Comparison of ENCODE assay signal across 17 cellular contexts in genomic region chr15:100461049-100461448, GRCh38.
A peak's percentile ranks its signal among the peaks of the same experiment; 100 is the strongest.
DNase-seq lines count a peak whose midpoint lies in the region; ATAC-seq and TF ChIP-seq lines count a peak whose summit lies in the region.
"Had no signal": no experiment of that assay in that cellular context is flagged by ENCODE, and none has a peak within 500 bp of the region (broad histone marks: within the 10 kb centered on the region; RNA-seq: fewer than 3 reads in every experiment).

No MANE protein-coding gene starts in this region.

- DNase-seq in DMS153 (lab: John Stamatoyannopoulos, UW): no peak
- DNase-seq in SKM-1 (lab: John Stamatoyannopoulos, UW; ENCODE audit: unreplicated experiment): no peak
- no peak for DNase-seq in HFFc6
- DNase-seq: activated CD4-positive, alpha-beta T cell treated with anti-CD3 and anti-CD28 coated beads, Interleukin-2, amount 10 ng/mL, durations not matched to agents 24 days and 14 days; activated T-cell treated with anti-CD3 and anti-CD28 coated beads, Interleukin-2, amount 50 U/mL, for 1 hour; caudate nucleus; CD4-positive, alpha-beta memory T cell; MM.1S; Right ventricle myocardium superior; stimulated activated CD4-positive, alpha-beta T cell treated with anti-CD3 and anti-CD28 coated beads, Interleukin-2, amount 100 ng/mL, for 24 hours had no signal

- no peak for TF ChIP-seq CTCF in HFFc6 (IDR thresholded peaks at IDR 0.05)

- 39% methylated on average over 2 of the region's 2 CpGs for WGBS in HUES64

- H3K4me1 Mint-ChIP-seq in HFFc6 (ENCODE audit: low read depth): no peaks in the 10 kb centered on the region
- peaks cover 7% of the 10 kb centered on the region for H3K4me1 Mint-ChIP-seq in activated T-helper 17 cell treated with anti-CD3 and anti-CD28 coated beads, Interleukin-2, amount 50 U/mL, for 72 hours

- peaks cover 68% of the 10 kb centered on the region for H3K9me3 Mint-ChIP-seq in HFFc6
- H3K9me3 Mint-ChIP-seq in activated T-helper 17 cell treated with anti-CD3 and anti-CD28 coated beads, Interleukin-2, amount 50 U/mL, for 72 hours: no peaks in the 10 kb centered on the region
- H3K9me3 Mint-ChIP-seq: neural crest cell had no signal

- no peaks in the 10 kb centered on the region for H3K4me1 ChIP-seq in HUES64 (ENCODE audit: insufficient read depth, low read length)
- H3K4me1 ChIP-seq: gastroesophageal sphincter, tibial nerve had no signal

- peaks cover 2% of the 10 kb centered on the region; the same call in 1 of the 2 replicates for H3K27me3 Mint-ChIP-seq in HFFc6 (ENCODE audit: insufficient read depth)
- no peaks in the 10 kb centered on the region for H3K27me3 Mint-ChIP-seq in activated T-helper 17 cell treated with anti-CD3 and anti-CD28 coated beads, Interleukin-2, amount 50 U/mL, for 72 hours
- H3K27me3 Mint-ChIP-seq: activated CD4-positive, alpha-beta T cell treated with anti-CD3 and anti-CD28 coated beads, Interleukin-2, amount 10 ng/mL, durations not matched to agents 24 days and 14 days; CD4-positive, alpha-beta memory T cell had no signal

- no peak overlapping the region for H3K4me3 ChIP-seq in HUES64 (ENCODE audit: low read length)
- H3K4me3 ChIP-seq: gastroesophageal sphincter, tibial nerve had no signal

- ATAC-seq in GM21360 (IDR thresholded peaks at IDR 0.05; ENCODE audit: unreplicated experiment) (peak; percentile 67), HG02981 (IDR thresholded peaks at IDR 0.05; ENCODE audit: unreplicated experiment) (peak; percentile 75)
- ATAC-seq in activated T-helper 17 cell treated with anti-CD3 and anti-CD28 coated beads, Interleukin-2, amount 50 U/mL, for 72 hours (replicated peaks): no peak
- ATAC-seq: gastroesophageal sphincter had no signal

- H3K27ac Mint-ChIP-seq in HFFc6: no peak overlapping the region
- H3K27ac Mint-ChIP-seq in activated T-helper 17 cell treated with anti-CD3 and anti-CD28 coated beads, Interleukin-2, amount 50 U/mL, for 72 hours: no peak overlapping the region
- H3K27ac Mint-ChIP-seq: activated CD4-positive, alpha-beta T cell treated with anti-CD3 and anti-CD28 coated beads, Interleukin-2, amount 10 ng/mL, durations not matched to agents 24 days and 14 days had no signal

- no peak overlapping the region for H3K4me3 Mint-ChIP-seq in HFFc6
- no peak overlapping the region for H3K4me3 Mint-ChIP-seq in activated T-helper 17 cell treated with anti-CD3 and anti-CD28 coated beads, Interleukin-2, amount 50 U/mL, for 72 hours
- H3K4me3 Mint-ChIP-seq: activated CD4-positive, alpha-beta T cell treated with anti-CD3 and anti-CD28 coated beads, Interleukin-2, amount 10 ng/mL, durations not matched to agents 24 days and 14 days; CD4-positive, alpha-beta memory T cell; neural crest cell had no signal

- H3K36me3 ChIP-seq in HUES64 (ENCODE audit: insufficient read depth, low read length): no peaks in the 10 kb centered on the region
- H3K36me3 ChIP-seq: gastroesophageal sphincter, tibial nerve had no signal

- H3K27me3 ChIP-seq in HUES64 (ENCODE audit: insufficient read depth, low read length): no peaks in the 10 kb centered on the region
- H3K27me3 ChIP-seq: gastroesophageal sphincter, tibial nerve had no signal

- peak overlapping the region; percentile 27; the same call in 1 of the 2 replicates for H3K27ac ChIP-seq in HUES64 (ENCODE audit: low read depth, low read length)
- H3K27ac ChIP-seq: gastroesophageal sphincter, tibial nerve had no signal

- peaks cover 29% of the 10 kb centered on the region for H3K9me3 ChIP-seq in HUES64 (ENCODE audit: insufficient read depth, low read depth, low read length)

- no peak overlapping the region for H3K9ac ChIP-seq in HUES64 (ENCODE audit: low read depth, low read length)

- no peaks in the 10 kb centered on the region; the same call in 1 of the 2 replicates for H3K36me3 Mint-ChIP-seq in HFFc6 (ENCODE audit: low read depth)
- no peaks in the 10 kb centered on the region for H3K36me3 Mint-ChIP-seq in activated T-helper 17 cell treated with anti-CD3 and anti-CD28 coated beads, Interleukin-2, amount 50 U/mL, for 72 hours (ENCODE audit: low read depth)
- H3K36me3 Mint-ChIP-seq: CD4-positive, alpha-beta memory T cell had no signal
